Comparison of ENCODE assay signal across 16 cellular contexts in genomic region chr11:74641289-74641688, GRCh38. TPM values are rescaled to one million over a fixed set of nuclear protein-coding genes. Genes with fewer than 3 reads are reported as not detected.
DNase-seq lines count a peak whose midpoint lies in the region; ATAC-seq and TF ChIP-seq lines count a peak whose summit lies in the region.
"Had no signal": no experiment of that assay in that cellular context is flagged by ENCODE, and none has a peak within 500 bp of the region (broad histone marks: within the 10 kb centered on the region; RNA-seq: fewer than 3 reads in every experiment).

No MANE protein-coding gene starts in this region.

- peak overlapping the region; percentile 83 for H4K5ac ChIP-seq in IMR-90 (ENCODE audit: low read depth, low read length)

- no peak overlapping the region for H3K23ac ChIP-seq in IMR-90 (ENCODE audit: low read depth, low read length)

- H2AK5ac ChIP-seq in IMR-90 (ENCODE audit: low read depth, low read length) = peak overlapping the region; percentile 40; the same call in 1 of the 2 replicates

- H2AK9ac ChIP-seq in IMR-90 (replicated peaks; ENCODE audit: low read depth, low read length, poor library complexity) = no peak overlapping the region

- H3K9me3 Mint-ChIP-seq in activated naive CD8-positive, alpha-beta T cell treated with anti-CD3 and anti-CD28 coated beads, Interleukin-2, amount 50 U/mL, for 24 hours = no peaks in the 10 kb centered on the region
- H3K9me3 Mint-ChIP-seq: activated B cell treated with CpG ODN at 0.5 μM for 24 hours had no signal

- dilution Hi-C loops in IMR-90 (cut with HindIII; ENCODE audit: low sequenced_read_pairs, unreplicated experiment) = no loop called here

- 100% methylated on average over 2 of the region's 8 CpGs; no CpG with 5 or more reads in 1 of the 2 experiments for WGBS in IMR-90 (ENCODE audit: extremely low coverage in 2 of 2, insufficient read length in 1 of 2), 2 experiments
- whole genome bisulfite sequencing in thyroid gland, 2 donors = 90% methylated on average over 8 of the region's 8 CpGs

- peaks cover 8% of the 10 kb centered on the region for H3K4me1 Mint-ChIP-seq in activated naive CD8-positive, alpha-beta T cell treated with anti-CD3 and anti-CD28 coated beads, Interleukin-2, amount 50 U/mL, for 24 hours
- H3K4me1 Mint-ChIP-seq: activated B cell treated with CpG ODN at 0.5 μM for 24 hours had no signal

- in situ Hi-C loops in IMR-90 (cut with MboI; ENCODE audit: low sequenced_read_pairs) = no loop called here

- H3K56ac ChIP-seq in IMR-90 (ENCODE audit: extremely low read depth, insufficient read depth, low read length) = no peak overlapping the region

- intact Hi-C loops in IMR-90 (cut with micrococcal nuclease) = no loop called here
- intact Hi-C loops in thyroid gland (cut with DNase I) = no loop called here

- no peak overlapping the region for H3K27ac Mint-ChIP-seq in activated naive CD8-positive, alpha-beta T cell treated with anti-CD3 and anti-CD28 coated beads, Interleukin-2, amount 50 U/mL, for 24 hours
- H3K27ac Mint-ChIP-seq: activated B cell treated with CpG ODN at 0.5 μM for 24 hours had no signal

- H3K79me1 ChIP-seq in IMR-90 (ENCODE audit: low read depth in 1 of 2, low read length in 2 of 2) = peaks cover 3 to 11% of the 10 kb centered on the region in 2 experiments; a peak in 2 of 4 replicates

- POLR2A ChIA-PET in IMR-90 (lab: Charles Lee; ENCODE audit: unreplicated experiment) = no interaction called here

- H4K8ac ChIP-seq in IMR-90 (ENCODE audit: low read depth in 2 of 2, low read length in 2 of 2) = no peak overlapping the region

- H2BK5ac ChIP-seq in IMR-90 (ENCODE audit: low read depth, low read length, poor library complexity, severe bottlenecking) = no peak overlapping the region

- peaks cover 61% of the 10 kb centered on the region for H3K36me3 Mint-ChIP-seq in activated naive CD8-positive, alpha-beta T cell treated with anti-CD3 and anti-CD28 coated beads, Interleukin-2, amount 50 U/mL, for 24 hours (ENCODE audit: low read depth)

- BruUV-seq in IMR-90 (replicated peaks; lab: Mats Ljungman, UMichigan) = no TSS peak

- H4K91ac ChIP-seq in IMR-90 (ENCODE audit: insufficient read depth, low read depth, low read length) = no peak overlapping the region

- no peak overlapping the region for H3K4me3 ChIP-seq in IMR-90 (ENCODE audit: insufficient read depth, low read depth, low read length)
- no peak overlapping the region for H3K4me3 ChIP-seq in thyroid gland (replicated peaks in 1 of 3)
- H3K4me3 ChIP-seq: psoas muscle, thoracic aorta had no signal

- H3K27me3 Mint-ChIP-seq in activated naive CD8-positive, alpha-beta T cell treated with anti-CD3 and anti-CD28 coated beads, Interleukin-2, amount 50 U/mL, for 24 hours = no peaks in the 10 kb centered on the region
- H3K27me3 Mint-ChIP-seq: activated B cell treated with CpG ODN at 0.5 μM for 24 hours had no signal

- H2BK120ac ChIP-seq in IMR-90 (ENCODE audit: low read depth, low read length) = no peak overlapping the region

- no peak overlapping the region for H3K27ac ChIP-seq in IMR-90 (ENCODE audit: insufficient read depth, low read length)
- peak overlapping the region; percentile 22 for H3K27ac ChIP-seq in caudate nucleus (ENCODE audit: low read depth, low read length)
- no peak overlapping the region for H3K27ac ChIP-seq in thyroid gland
- H3K27ac ChIP-seq: brain microvascular endothelial cell, psoas muscle, thoracic aorta had no signal

- H3K4me1 ChIP-seq in IMR-90 (ENCODE audit: control insufficient read depth, insufficient read depth, low read length) = peaks cover 10% of the 10 kb centered on the region
- H3K4me1 ChIP-seq in thyroid gland = no peaks in the 10 kb centered on the region
- H3K4me1 ChIP-seq: psoas muscle had no signal

- H3K4me3 Mint-ChIP-seq in activated naive CD8-positive, alpha-beta T cell treated with anti-CD3 and anti-CD28 coated beads, Interleukin-2, amount 50 U/mL, for 24 hours = no peak overlapping the region
- H3K4me3 Mint-ChIP-seq: activated B cell treated with CpG ODN at 0.5 μM for 24 hours had no signal

- H3K14ac ChIP-seq in IMR-90 (replicated peaks; ENCODE audit: low read depth, low read length) = no peak overlapping the region

- no peak overlapping the region for H3K9ac ChIP-seq in IMR-90 (ENCODE audit: low read depth, low read length)

- peaks cover 12% of the 10 kb centered on the region for H3K36me3 ChIP-seq in IMR-90 (ENCODE audit: control insufficient read depth, insufficient read depth, low read length)
- peaks cover 10 to 26% of the 10 kb centered on the region in 2 donors for H3K36me3 ChIP-seq in thyroid gland
- H3K36me3 ChIP-seq: brain microvascular endothelial cell, thoracic aorta had no signal

- H3K9me3 ChIP-seq in IMR-90 (ENCODE audit: control insufficient read depth, insufficient read depth, low read length) = no peaks in the 10 kb centered on the region
- no peaks in the 10 kb centered on the region for H3K9me3 ChIP-seq in thyroid gland
- H3K9me3 ChIP-seq: psoas muscle, thoracic aorta had no signal

- H3K4me2 ChIP-seq in IMR-90 (ENCODE audit: low read depth, low read length) = no peak overlapping the region

- CTCF ChIA-PET in IMR-90 (lab: Yijun Ruan, JAX) = no interaction called here

- DNase-seq in IMR-90 (no peak), NCI-H2081 (lab: John Stamatoyannopoulos, UW) (peak; percentile 85 to 94), caudate nucleus (lab: John Stamatoyannopoulos, UW) (peak in 4 of 61 donors; percentile 8 to 26 (median 12)), renal cortical epithelial cell (ENCODE audit: low read depth) (peak; percentile 44), thyroid gland (no peak), SKM-1 (lab: John Stamatoyannopoulos, UW; ENCODE audit: unreplicated experiment) (no peak)
- DNase-seq in stimulated activated CD4-positive, alpha-beta T cell treated with anti-CD3 and anti-CD28 coated beads, Interleukin-4, amount 100 ng/mL, for 4 hours = no peak
- DNase-seq in activated naive CD8-positive, alpha-beta T cell treated with anti-CD3 and anti-CD28 coated beads, Interleukin-2, amount 50 U/mL, for 24 hours = no peak
- DNase-seq: activated B cell treated with CpG ODN at 0.5 μM for 24 hours; activated naive CD4-positive, alpha-beta T cell treated with Interleukin-2 at 50 U/mL for 16 hours; brain microvascular endothelial cell; dermis blood vessel endothelial cell; left ventricle myocardium superior; NCI-H524 treated with DMSO at 0.1 percent for 48 hours; psoas muscle had no signal

- peak overlapping the region; percentile 61 for H3K18ac ChIP-seq in IMR-90 (ENCODE audit: low read depth, low read length)

- no peak for TF ChIP-seq POLR2A in IMR-90 (IDR thresholded peaks at IDR 0.05; ENCODE audit: low read depth, low read length)
- TF ChIP-seq POLR2A in thyroid gland (IDR thresholded peaks at IDR 0.05) = no peak

- no peak overlapping the region for H2AFZ ChIP-seq in IMR-90 (replicated peaks; ENCODE audit: low read length, poor library complexity)

- ATAC-seq in IMR-90 (ENCODE audit: low read depth) = no peak
- ATAC-seq in activated naive CD8-positive, alpha-beta T cell treated with anti-CD3 and anti-CD28 coated beads, Interleukin-2, amount 50 U/mL, for 24 hours = no peak
- ATAC-seq: left ventricle myocardium superior, psoas muscle had no signal

- TF ChIP-seq CTCF in IMR-90 (conservative IDR thresholded peaks at IDR 0.05; ENCODE audit: low read depth, low read length) (no peak), thyroid gland (IDR thresholded peaks at IDR 0.05) (no peak)

- H4K20me1 ChIP-seq in IMR-90 (ENCODE audit: insufficient read depth, low read length) = no peaks in the 10 kb centered on the region

- TF ChIP-seq RAD21 in IMR-90 (IDR thresholded peaks at IDR 0.05; ENCODE audit: low read length) = no peak

- H3K27me3 ChIP-seq in IMR-90 (ENCODE audit: control insufficient read depth, insufficient read depth, low read length) = no peaks in the 10 kb centered on the region
- H3K27me3 ChIP-seq in thyroid gland = no peaks in the 10 kb centered on the region
- H3K27me3 ChIP-seq: brain microvascular endothelial cell had no signal

- H2BK20ac ChIP-seq in IMR-90 (ENCODE audit: low read depth, low read length) = 0 out of 2 replicates have a peak overlapping the region, but pooled peaks have one; percentile 12

- no peak overlapping the region for H2BK15ac ChIP-seq in IMR-90 (ENCODE audit: low read depth, low read length)

- no peaks in the 10 kb centered on the region; the same call in none of the 2 replicates for H3K9me1 ChIP-seq in IMR-90 (ENCODE audit: insufficient read depth, low read length)

- no peak overlapping the region for H3K4ac ChIP-seq in IMR-90 (ENCODE audit: low read depth, low read length)

TF ChIP-seq in IMR-90, 13 proteins besides CTCF, POLR2A, EP300 and RAD21:
- TF ChIP-seq RCOR1 (IDR thresholded peaks at IDR 0.05; ENCODE audit: insufficient replicate concordance, low read length) (no peak), MAFK (IDR thresholded peaks at IDR 0.05; ENCODE audit: low read depth, low read length) (no peak), CHD1 (IDR thresholded peaks at IDR 0.05; ENCODE audit: low read depth, low read length) (no peak), MXI1 (IDR thresholded peaks at IDR 0.05; ENCODE audit: borderline replicate concordance, low read depth, low read length) (no peak), CEBPB (IDR thresholded peaks at IDR 0.05; ENCODE audit: low read depth, low read length) (no peak), ELK1 (IDR thresholded peaks at IDR 0.05; ENCODE audit: borderline replicate concordance, low read depth, low read length) (no peak), USF2 (IDR thresholded peaks at IDR 0.05; ENCODE audit: low read depth, low read length) (no peak), RFX5 (IDR thresholded peaks at IDR 0.05; ENCODE audit: low read depth, low read length) (no peak)

RNA-seq across cellular contexts. Expression of gene POLD3, which starts 48.9 kb away (rescaled TPM):
- total RNA-seq in IMR-90 (2012; rRNA removed) (9.1 and 10.6 TPM in 2 replicates), renal cortical epithelial cell (7.3 and 13.4 TPM in 2 replicates), thyroid gland (10 to 100 TPM; 13.0 to 14.8 (median 14.3) TPM)
- polyA plus RNA-seq in IMR-90 (2012; rRNA removed) = 8.2 and 9.2 TPM in 2 replicates
- polyA plus RNA-seq in IMR-90 (2012; cell fraction: cytosol; rRNA removed) = 2.0 and 2.2 TPM in 2 replicates
- 2.6 and 12.8 TPM in 2 replicates for polyA plus RNA-seq in IMR-90 (2012; cell fraction: nucleus; rRNA removed; ENCODE audit: low replicate concordance)

Comparison
In these comparisons a context has a peak if more than half of its experiments do, and no peak if none do; other contexts are left out.
1. DNase-seq: peak in NCI-H2081 (2 of 2) and renal cortical epithelial cell (single experiment); none in IMR-90 (single experiment), thyroid gland (0 of 2), stimulated activated CD4-positive, alpha-beta T cell treated with anti-CD3 and anti-CD28 coated beads, Interleukin-4, amount 100 ng/mL, for 4 hours (0 of 2), activated naive CD8-positive, alpha-beta T cell treated with anti-CD3 and anti-CD28 coated beads, Interleukin-2, amount 50 U/mL, for 24 hours (single experiment) and SKM-1 (single experiment).